8 cellular contexts compared by ENCODE assay signal in genomic region chr18:61551586-61551985, GRCh38.
DNase-seq lines count a peak whose midpoint lies in the region; ATAC-seq, FAIRE-seq and TF ChIP-seq lines count a peak whose summit lies in the region.

No MANE protein-coding gene starts in this region.

- TF ChIP-seq POLR2A in breast epithelium (IDR thresholded peaks at IDR 0.05), result no peak
- no peak for TF ChIP-seq POLR2A in transverse colon (IDR thresholded peaks at IDR 0.05)

- intact Hi-C loops in breast epithelium (cut with DNase I; ENCODE audit: low total_unique reads) (no loop called here), kidney (cut with DNase I) (no loop called here), transverse colon (cut with DNase I; ENCODE audit: low total_unique reads) (no loop called here)

- TF ChIP-seq CTCF in breast epithelium (IDR thresholded peaks at IDR 0.05) (peak; percentile 76 to 83 (median 81)), kidney (IDR thresholded peaks at IDR 0.05; ENCODE audit: borderline replicate concordance, extremely low read depth, insufficient read depth) (peak; percentile 89), transverse colon (IDR thresholded peaks at IDR 0.05) (peak; percentile 72 to 88 (median 80))

- H3K36me3 ChIP-seq in breast epithelium (no peaks in the 10 kb centered on the region), kidney (ENCODE audit: control insufficient read depth in 1 of 2, insufficient read depth in 2 of 2, low read length in 2 of 2) (no peaks in the 10 kb centered on the region), transverse colon (no peaks in the 10 kb centered on the region)

- H3K27me3 ChIP-seq in breast epithelium (no peaks in the 10 kb centered on the region), transverse colon (no peaks in the 10 kb centered on the region)

- ATAC-seq in GM19328 (IDR thresholded peaks at IDR 0.05; ENCODE audit: unreplicated experiment), result peak; percentile 74

- peak; percentile 92 for FAIRE-seq in kidney (lab: Jason Lieb, UNC)

- 16 to 17% methylated on average over 5 of the region's 5 CpGs for WGBS in transverse colon (ENCODE audit: low coverage in 1 of 2), 2 donors

- H3K27ac ChIP-seq in breast epithelium (no peak overlapping the region), kidney (ENCODE audit: low read depth in 2 of 2, low read length in 2 of 2) (no peak overlapping the region), transverse colon (no peak overlapping the region)

- H3K4me3 ChIP-seq in breast epithelium (no peak overlapping the region), kidney (ENCODE audit: low read length in 2 of 2) (no peak overlapping the region), transverse colon (no peak overlapping the region)

- no peak for TF ChIP-seq EP300 in transverse colon (IDR thresholded peaks at IDR 0.05; ENCODE audit: low read depth)

- in situ Hi-C loops in transverse colon (cut with MboI; ENCODE audit: low pct_ligation_motif_present in 1 of 4, low pct_unique_long_range_greater_than_20kb in 1 of 4, low sequenced_read_pairs in 3 of 4), result loop anchor here in 1 of 4 donors (10.0 kb wide), 1 partner anchor 583 kb away; no protein-coding TSS in a partner anchor

- H3K9me3 ChIP-seq in breast epithelium, result no peaks in the 10 kb centered on the region
- no peaks in the 10 kb centered on the region for H3K9me3 ChIP-seq in kidney (ENCODE audit: control insufficient read depth in 1 of 2, low read length in 2 of 2)
- H3K9me3 ChIP-seq in transverse colon, result no peaks in the 10 kb centered on the region

- H3K9ac ChIP-seq in kidney (ENCODE audit: low read length in 2 of 2), result no peak overlapping the region

- H3K4me1 ChIP-seq in breast epithelium (no peaks in the 10 kb centered on the region), kidney (ENCODE audit: control insufficient read depth in 1 of 2, insufficient read depth in 1 of 2, low read depth in 1 of 2, low read length in 2 of 2) (peaks cover 0 to 6% of the 10 kb centered on the region in 2 donors), transverse colon (no peaks in the 10 kb centered on the region)

- peak; percentile 24 for DNase-seq in DMS153 (lab: John Stamatoyannopoulos, UW)
- DNase-seq in HK-2 (ENCODE audit: unreplicated experiment), result peak; percentile 20
- peak; percentile 53 for DNase-seq in NCI-H748 treated with DMSO at 0.1 percent for 48 hours (lab: John Stamatoyannopoulos, UW)
- peak in 1 of 2 donors; percentile 28 for DNase-seq in breast epithelium (ENCODE audit: low spot score in 2 of 2)
- DNase-seq in kidney, result no peak
- DNase-seq in transverse colon, result peak; percentile 20
- DNase-seq in stimulated activated CD4-positive, alpha-beta T cell treated with anti-CD3 and anti-CD28 coated beads, Interleukin-1b, Interleukin-23, amount 100 ng/mL, for 48 hours, result no peak

Comparison
In these comparisons a context has a peak if more than half of its experiments do, and no peak if none do; other contexts are left out.
1. DNase-seq: peak in DMS153 (single experiment), HK-2 (single experiment), NCI-H748 treated with DMSO at 0.1 percent for 48 hours (single experiment) and transverse colon (single experiment); none in kidney (single experiment) and stimulated activated CD4-positive, alpha-beta T cell treated with anti-CD3 and anti-CD28 coated beads, Interleukin-1b, Interleukin-23, amount 100 ng/mL, for 48 hours (single experiment).
2. Peak in every context shown above with its lines, with median percentiles within 50 percentile points of each other: CTCF ChIP-seq.